In the genomic region with DNA sequence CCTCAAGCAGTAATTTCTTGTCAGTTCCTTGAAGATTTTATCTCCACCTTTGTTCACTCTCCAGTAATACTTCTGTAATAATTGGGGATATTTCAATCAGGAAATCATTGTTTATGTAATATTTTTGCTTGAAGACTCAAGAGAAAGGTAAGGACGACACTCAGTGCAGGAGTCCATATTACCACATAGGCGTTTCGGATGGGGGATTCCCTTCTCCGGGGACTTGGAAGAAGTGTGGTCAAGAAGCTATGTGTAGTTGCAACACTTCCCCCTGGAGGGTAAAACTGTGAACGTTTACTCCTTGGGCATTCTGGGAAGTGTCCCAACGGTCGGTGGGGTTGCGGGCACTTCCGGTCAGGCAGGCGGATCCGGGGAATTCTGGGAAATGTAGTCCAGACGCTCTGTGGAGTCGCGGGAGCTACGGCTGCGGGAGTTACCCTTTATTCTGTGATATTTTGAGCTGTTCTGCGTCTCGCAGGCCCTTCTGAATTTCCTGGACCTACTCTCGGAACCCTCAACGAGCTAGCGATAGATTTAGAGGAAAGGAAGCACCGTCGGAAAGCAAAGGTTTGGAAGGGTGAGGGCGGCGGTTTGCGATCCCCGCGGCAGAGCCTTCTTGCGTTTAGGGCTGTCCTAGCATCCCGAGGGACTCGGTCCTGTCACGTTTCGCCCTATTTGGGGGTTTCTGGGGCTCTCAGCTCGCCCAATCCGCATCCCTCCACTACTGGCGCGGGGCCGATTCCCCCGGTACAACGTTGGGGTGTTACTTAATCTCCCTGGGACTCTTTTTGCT, we compare ENCODE assay signal across 1 cellular context.
TF ChIP-seq lines count a peak whose summit lies in the region.

A gene (plus strand): TSS at position 395 of the 793 bp plus-strand sequence. CDS start 11,499 bp downstream, outside the sequence.

TF ChIP-seq in K562, 482 proteins besides CTCF, POLR2A, EP300 and RAD21 (continued from another document and continues in another):
- TF ChIP-seq, protein P1, sequence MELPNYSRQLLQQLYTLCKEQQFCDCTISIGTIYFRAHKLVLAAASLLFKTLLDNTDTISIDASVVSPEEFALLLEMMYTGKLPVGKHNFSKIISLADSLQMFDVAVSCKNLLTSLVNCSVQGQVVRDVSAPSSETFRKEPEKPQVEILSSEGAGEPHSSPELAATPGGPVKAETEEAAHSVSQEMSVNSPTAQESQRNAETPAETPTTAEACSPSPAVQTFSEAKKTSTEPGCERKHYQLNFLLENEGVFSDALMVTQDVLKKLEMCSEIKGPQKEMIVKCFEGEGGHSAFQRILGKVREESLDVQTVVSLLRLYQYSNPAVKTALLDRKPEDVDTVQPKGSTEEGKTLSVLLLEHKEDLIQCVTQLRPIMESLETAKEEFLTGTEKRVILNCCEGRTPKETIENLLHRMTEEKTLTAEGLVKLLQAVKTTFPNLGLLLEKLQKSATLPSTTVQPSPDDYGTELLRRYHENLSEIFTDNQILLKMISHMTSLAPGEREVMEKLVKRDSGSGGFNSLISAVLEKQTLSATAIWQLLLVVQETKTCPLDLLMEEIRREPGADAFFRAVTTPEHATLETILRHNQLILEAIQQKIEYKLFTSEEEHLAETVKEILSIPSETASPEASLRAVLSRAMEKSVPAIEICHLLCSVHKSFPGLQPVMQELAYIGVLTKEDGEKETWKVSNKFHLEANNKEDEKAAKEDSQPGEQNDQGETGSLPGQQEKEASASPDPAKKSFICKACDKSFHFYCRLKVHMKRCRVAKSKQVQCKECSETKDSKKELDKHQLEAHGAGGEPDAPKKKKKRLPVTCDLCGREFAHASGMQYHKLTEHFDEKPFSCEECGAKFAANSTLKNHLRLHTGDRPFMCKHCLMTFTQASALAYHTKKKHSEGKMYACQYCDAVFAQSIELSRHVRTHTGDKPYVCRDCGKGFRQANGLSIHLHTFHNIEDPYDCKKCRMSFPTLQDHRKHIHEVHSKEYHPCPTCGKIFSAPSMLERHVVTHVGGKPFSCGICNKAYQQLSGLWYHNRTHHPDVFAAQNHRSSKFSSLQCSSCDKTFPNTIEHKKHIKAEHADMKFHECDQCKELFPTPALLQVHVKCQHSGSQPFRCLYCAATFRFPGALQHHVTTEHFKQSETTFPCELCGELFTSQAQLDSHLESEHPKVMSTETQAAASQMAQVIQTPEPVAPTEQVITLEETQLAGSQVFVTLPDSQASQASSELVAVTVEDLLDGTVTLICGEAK (IDR thresholded peaks at IDR 0.05): peak; percentile 95
- TF ChIP-seq, protein P1 (CRISPR knock-in tag; IDR thresholded peaks at IDR 0.05): no peak
- TF ChIP-seq, protein P2, sequence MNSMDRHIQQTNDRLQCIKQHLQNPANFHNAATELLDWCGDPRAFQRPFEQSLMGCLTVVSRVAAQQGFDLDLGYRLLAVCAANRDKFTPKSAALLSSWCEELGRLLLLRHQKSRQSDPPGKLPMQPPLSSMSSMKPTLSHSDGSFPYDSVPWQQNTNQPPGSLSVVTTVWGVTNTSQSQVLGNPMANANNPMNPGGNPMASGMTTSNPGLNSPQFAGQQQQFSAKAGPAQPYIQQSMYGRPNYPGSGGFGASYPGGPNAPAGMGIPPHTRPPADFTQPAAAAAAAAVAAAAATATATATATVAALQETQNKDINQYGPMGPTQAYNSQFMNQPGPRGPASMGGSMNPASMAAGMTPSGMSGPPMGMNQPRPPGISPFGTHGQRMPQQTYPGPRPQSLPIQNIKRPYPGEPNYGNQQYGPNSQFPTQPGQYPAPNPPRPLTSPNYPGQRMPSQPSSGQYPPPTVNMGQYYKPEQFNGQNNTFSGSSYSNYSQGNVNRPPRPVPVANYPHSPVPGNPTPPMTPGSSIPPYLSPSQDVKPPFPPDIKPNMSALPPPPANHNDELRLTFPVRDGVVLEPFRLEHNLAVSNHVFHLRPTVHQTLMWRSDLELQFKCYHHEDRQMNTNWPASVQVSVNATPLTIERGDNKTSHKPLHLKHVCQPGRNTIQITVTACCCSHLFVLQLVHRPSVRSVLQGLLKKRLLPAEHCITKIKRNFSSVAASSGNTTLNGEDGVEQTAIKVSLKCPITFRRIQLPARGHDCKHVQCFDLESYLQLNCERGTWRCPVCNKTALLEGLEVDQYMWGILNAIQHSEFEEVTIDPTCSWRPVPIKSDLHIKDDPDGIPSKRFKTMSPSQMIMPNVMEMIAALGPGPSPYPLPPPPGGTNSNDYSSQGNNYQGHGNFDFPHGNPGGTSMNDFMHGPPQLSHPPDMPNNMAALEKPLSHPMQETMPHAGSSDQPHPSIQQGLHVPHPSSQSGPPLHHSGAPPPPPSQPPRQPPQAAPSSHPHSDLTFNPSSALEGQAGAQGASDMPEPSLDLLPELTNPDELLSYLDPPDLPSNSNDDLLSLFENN (IDR thresholded peaks at IDR 0.05; ENCODE audit: low read depth in 2 of 2, low read length in 2 of 2): no peak; a peak in 1 of 4 replicates
- TF ChIP-seq, protein P3, sequence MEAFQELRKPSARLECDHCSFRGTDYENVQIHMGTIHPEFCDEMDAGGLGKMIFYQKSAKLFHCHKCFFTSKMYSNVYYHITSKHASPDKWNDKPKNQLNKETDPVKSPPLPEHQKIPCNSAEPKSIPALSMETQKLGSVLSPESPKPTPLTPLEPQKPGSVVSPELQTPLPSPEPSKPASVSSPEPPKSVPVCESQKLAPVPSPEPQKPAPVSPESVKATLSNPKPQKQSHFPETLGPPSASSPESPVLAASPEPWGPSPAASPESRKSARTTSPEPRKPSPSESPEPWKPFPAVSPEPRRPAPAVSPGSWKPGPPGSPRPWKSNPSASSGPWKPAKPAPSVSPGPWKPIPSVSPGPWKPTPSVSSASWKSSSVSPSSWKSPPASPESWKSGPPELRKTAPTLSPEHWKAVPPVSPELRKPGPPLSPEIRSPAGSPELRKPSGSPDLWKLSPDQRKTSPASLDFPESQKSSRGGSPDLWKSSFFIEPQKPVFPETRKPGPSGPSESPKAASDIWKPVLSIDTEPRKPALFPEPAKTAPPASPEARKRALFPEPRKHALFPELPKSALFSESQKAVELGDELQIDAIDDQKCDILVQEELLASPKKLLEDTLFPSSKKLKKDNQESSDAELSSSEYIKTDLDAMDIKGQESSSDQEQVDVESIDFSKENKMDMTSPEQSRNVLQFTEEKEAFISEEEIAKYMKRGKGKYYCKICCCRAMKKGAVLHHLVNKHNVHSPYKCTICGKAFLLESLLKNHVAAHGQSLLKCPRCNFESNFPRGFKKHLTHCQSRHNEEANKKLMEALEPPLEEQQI (IDR thresholded peaks at IDR 0.05): peak; percentile 93
- no peak for TF ChIP-seq TCFL5 (CRISPR knock-in tag; conservative IDR thresholded peaks at IDR 0.05)
- TF ChIP-seq, protein P4, sequence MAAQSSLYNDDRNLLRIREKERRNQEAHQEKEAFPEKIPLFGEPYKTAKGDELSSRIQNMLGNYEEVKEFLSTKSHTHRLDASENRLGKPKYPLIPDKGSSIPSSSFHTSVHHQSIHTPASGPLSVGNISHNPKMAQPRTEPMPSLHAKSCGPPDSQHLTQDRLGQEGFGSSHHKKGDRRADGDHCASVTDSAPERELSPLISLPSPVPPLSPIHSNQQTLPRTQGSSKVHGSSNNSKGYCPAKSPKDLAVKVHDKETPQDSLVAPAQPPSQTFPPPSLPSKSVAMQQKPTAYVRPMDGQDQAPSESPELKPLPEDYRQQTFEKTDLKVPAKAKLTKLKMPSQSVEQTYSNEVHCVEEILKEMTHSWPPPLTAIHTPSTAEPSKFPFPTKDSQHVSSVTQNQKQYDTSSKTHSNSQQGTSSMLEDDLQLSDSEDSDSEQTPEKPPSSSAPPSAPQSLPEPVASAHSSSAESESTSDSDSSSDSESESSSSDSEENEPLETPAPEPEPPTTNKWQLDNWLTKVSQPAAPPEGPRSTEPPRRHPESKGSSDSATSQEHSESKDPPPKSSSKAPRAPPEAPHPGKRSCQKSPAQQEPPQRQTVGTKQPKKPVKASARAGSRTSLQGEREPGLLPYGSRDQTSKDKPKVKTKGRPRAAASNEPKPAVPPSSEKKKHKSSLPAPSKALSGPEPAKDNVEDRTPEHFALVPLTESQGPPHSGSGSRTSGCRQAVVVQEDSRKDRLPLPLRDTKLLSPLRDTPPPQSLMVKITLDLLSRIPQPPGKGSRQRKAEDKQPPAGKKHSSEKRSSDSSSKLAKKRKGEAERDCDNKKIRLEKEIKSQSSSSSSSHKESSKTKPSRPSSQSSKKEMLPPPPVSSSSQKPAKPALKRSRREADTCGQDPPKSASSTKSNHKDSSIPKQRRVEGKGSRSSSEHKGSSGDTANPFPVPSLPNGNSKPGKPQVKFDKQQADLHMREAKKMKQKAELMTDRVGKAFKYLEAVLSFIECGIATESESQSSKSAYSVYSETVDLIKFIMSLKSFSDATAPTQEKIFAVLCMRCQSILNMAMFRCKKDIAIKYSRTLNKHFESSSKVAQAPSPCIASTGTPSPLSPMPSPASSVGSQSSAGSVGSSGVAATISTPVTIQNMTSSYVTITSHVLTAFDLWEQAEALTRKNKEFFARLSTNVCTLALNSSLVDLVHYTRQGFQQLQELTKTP (IDR thresholded peaks at IDR 0.05; ENCODE audit: low read depth in 1 of 2, partially characterized antibody in 2 of 2): peak; percentile 60 to 95
- TF ChIP-seq, protein P5, sequence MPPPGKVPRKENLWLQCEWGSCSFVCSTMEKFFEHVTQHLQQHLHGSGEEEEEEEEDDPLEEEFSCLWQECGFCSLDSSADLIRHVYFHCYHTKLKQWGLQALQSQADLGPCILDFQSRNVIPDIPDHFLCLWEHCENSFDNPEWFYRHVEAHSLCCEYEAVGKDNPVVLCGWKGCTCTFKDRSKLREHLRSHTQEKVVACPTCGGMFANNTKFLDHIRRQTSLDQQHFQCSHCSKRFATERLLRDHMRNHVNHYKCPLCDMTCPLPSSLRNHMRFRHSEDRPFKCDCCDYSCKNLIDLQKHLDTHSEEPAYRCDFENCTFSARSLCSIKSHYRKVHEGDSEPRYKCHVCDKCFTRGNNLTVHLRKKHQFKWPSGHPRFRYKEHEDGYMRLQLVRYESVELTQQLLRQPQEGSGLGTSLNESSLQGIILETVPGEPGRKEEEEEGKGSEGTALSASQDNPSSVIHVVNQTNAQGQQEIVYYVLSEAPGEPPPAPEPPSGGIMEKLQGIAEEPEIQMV (tag; conservative IDR thresholded peaks at IDR 0.05; ENCODE audit: low read depth): 0 out of 2 replicates have a peak, but pooled peaks have one; percentile 23
- peak; percentile 45; the same call in 1 of the 2 replicates for TF ChIP-seq RB1 (IDR thresholded peaks at IDR 0.05; ENCODE audit: low read depth)
- TF ChIP-seq CHD1 (IDR thresholded peaks at IDR 0.05; ENCODE audit: low read length): no peak
- 0 out of 2 replicates have a peak, but pooled peaks have one; percentile 27 for TF ChIP-seq DDX20 (tag; IDR thresholded peaks at IDR 0.05; ENCODE audit: low read depth)
- peak; percentile 59; the same call in 1 of the 2 replicates for TF ChIP-seq SOX6 (IDR thresholded peaks at IDR 0.05)
- TF ChIP-seq, protein P6, sequence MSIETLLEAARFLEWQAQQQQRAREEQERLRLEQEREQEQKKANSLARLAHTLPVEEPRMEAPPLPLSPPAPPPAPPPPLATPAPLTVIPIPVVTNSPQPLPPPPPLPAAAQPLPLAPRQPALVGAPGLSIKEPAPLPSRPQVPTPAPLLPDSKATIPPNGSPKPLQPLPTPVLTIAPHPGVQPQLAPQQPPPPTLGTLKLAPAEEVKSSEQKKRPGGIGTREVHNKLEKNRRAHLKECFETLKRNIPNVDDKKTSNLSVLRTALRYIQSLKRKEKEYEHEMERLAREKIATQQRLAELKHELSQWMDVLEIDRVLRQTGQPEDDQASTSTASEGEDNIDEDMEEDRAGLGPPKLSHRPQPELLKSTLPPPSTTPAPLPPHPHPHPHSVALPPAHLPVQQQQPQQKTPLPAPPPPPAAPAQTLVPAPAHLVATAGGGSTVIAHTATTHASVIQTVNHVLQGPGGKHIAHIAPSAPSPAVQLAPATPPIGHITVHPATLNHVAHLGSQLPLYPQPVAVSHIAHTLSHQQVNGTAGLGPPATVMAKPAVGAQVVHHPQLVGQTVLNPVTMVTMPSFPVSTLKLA (conservative IDR thresholded peaks at IDR 0.05): peak in 1 of 2 experiments; percentile 60; a peak in 2 of 4 replicates
- peak; percentile 60 for TF ChIP-seq TEAD4 (IDR thresholded peaks at IDR 0.05; ENCODE audit: low read length)
- no peak for TF ChIP-seq TEAD4 (CRISPR knock-in tag; IDR thresholded peaks at IDR 0.05; ENCODE audit: borderline replicate concordance)
- TF ChIP-seq, protein P7, sequence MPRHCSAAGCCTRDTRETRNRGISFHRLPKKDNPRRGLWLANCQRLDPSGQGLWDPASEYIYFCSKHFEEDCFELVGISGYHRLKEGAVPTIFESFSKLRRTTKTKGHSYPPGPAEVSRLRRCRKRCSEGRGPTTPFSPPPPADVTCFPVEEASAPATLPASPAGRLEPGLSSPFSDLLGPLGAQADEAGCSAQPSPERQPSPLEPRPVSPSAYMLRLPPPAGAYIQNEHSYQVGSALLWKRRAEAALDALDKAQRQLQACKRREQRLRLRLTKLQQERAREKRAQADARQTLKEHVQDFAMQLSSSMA (CRISPR knock-in tag; IDR thresholded peaks at IDR 0.05): peak; percentile 93
- TF ChIP-seq, protein P8, sequence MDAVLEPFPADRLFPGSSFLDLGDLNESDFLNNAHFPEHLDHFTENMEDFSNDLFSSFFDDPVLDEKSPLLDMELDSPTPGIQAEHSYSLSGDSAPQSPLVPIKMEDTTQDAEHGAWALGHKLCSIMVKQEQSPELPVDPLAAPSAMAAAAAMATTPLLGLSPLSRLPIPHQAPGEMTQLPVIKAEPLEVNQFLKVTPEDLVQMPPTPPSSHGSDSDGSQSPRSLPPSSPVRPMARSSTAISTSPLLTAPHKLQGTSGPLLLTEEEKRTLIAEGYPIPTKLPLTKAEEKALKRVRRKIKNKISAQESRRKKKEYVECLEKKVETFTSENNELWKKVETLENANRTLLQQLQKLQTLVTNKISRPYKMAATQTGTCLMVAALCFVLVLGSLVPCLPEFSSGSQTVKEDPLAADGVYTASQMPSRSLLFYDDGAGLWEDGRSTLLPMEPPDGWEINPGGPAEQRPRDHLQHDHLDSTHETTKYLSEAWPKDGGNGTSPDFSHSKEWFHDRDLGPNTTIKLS (IDR thresholded peaks at IDR 0.05; ENCODE audit: borderline replicate concordance, low read depth): peak; percentile 81; the same call in 1 of the 2 replicates
- peak in 1 of 2 experiments; percentile 37; a peak in 1 of 4 replicates for TF ChIP-seq MAZ (CRISPR knock-in tag; conservative IDR thresholded peaks at IDR 0.05 in 1 of 2, IDR thresholded peaks at IDR 0.05 in 1 of 2)
- no peak for TF ChIP-seq ZSCAN29 (IDR thresholded peaks at IDR 0.05)
